ENCODE assay signal across 1 cellular context in genomic region chr6:131135244-131136020, GRCh38.
TF ChIP-seq lines count a peak whose summit lies in the region.

Gene AKAP7 (plus strand): TSS chr6:131135467. CDS start chr6:131135764, 297 bp downstream.

TF ChIP-seq in HepG2, 621 proteins besides CTCF, POLR2A, EP300 and RAD21 (continued from another document and continues in another):
- peak; percentile 79 for TF ChIP-seq ZNF770 (CRISPR knock-in tag; IDR thresholded peaks at IDR 0.05)
- TF ChIP-seq ZFP62 (CRISPR knock-in tag; IDR thresholded peaks at IDR 0.05), result no peak
- peak; percentile 7; the same call in 1 of the 2 replicates for TF ChIP-seq KDM3A (CRISPR knock-in tag; IDR thresholded peaks at IDR 0.05; ENCODE audit: low read depth)
- TF ChIP-seq ZBTB43 (CRISPR knock-in tag; conservative IDR thresholded peaks at IDR 0.05), result no peak; the same call in 1 of the 2 replicates
- TF ChIP-seq SMAD9 (CRISPR knock-in tag; IDR thresholded peaks at IDR 0.05), result no peak
- no peak for TF ChIP-seq CBX2 (IDR thresholded peaks at IDR 0.05; ENCODE audit: low read depth, low read length)
- no peak for TF ChIP-seq CBX2 (CRISPR knock-in tag; IDR thresholded peaks at IDR 0.05; ENCODE audit: low read depth)
- TF ChIP-seq TIGD3 (CRISPR knock-in tag; IDR thresholded peaks at IDR 0.05; ENCODE audit: borderline replicate concordance), result no peak
- TF ChIP-seq ZBTB39 (CRISPR knock-in tag; IDR thresholded peaks at IDR 0.05), result no peak
- TF ChIP-seq ZFP82 (CRISPR knock-in tag; IDR thresholded peaks at IDR 0.05; ENCODE audit: borderline replicate concordance), result no peak
- TF ChIP-seq IRX3 (CRISPR knock-in tag; IDR thresholded peaks at IDR 0.05; ENCODE audit: borderline replicate concordance, low read depth), result 0 out of 2 replicates have a peak, but pooled peaks have one; percentile 68
- no peak for TF ChIP-seq ATF7 (IDR thresholded peaks at IDR 0.05)
- TF ChIP-seq ATF7 (CRISPR knock-in tag; IDR thresholded peaks at IDR 0.05), result no peak
- TF ChIP-seq MYPOP (CRISPR knock-in tag; IDR thresholded peaks at IDR 0.05), result peak; percentile 69
- TF ChIP-seq ZNF232 (CRISPR knock-in tag; IDR thresholded peaks at IDR 0.05; ENCODE audit: borderline replicate concordance), result peak; percentile 56; the same call in 1 of the 2 replicates
- TF ChIP-seq PPARG (CRISPR knock-in tag; conservative IDR thresholded peaks at IDR 0.05), result 0 out of 2 replicates have a peak, but pooled peaks have one; percentile 25
- TF ChIP-seq STAT6 (CRISPR knock-in tag; IDR thresholded peaks at IDR 0.05; ENCODE audit: borderline replicate concordance), result no peak
- no peak for TF ChIP-seq TFE3 (CRISPR knock-in tag; IDR thresholded peaks at IDR 0.05)
- TF ChIP-seq ZNF512 (CRISPR knock-in tag; IDR thresholded peaks at IDR 0.05), result 0 out of 2 replicates have a peak, but pooled peaks have one; percentile 20
- no peak for TF ChIP-seq ZFP36 (IDR thresholded peaks at IDR 0.05; ENCODE audit: borderline replicate concordance, low read depth, low read length, partially characterized antibody)
- TF ChIP-seq GPBP1L1 (CRISPR knock-in tag; IDR thresholded peaks at IDR 0.05), result no peak
- 0 out of 2 replicates have a peak, but pooled peaks have one; percentile 47 for TF ChIP-seq ZNF879 (CRISPR knock-in tag; IDR thresholded peaks at IDR 0.05)
- peak; percentile 45; the same call in 1 of the 2 replicates for TF ChIP-seq PHF21A (CRISPR knock-in tag; IDR thresholded peaks at IDR 0.05)
- TF ChIP-seq TGIF2 (CRISPR knock-in tag; IDR thresholded peaks at IDR 0.05), result no peak; the same call in 1 of the 2 replicates
- peak; percentile 67 for TF ChIP-seq ZNF788 (CRISPR knock-in tag; IDR thresholded peaks at IDR 0.05; ENCODE audit: borderline replicate concordance)
- peak; percentile 46; the same call in 1 of the 2 replicates for TF ChIP-seq HMGXB3 (CRISPR knock-in tag; IDR thresholded peaks at IDR 0.05; ENCODE audit: borderline replicate concordance)
- peak; percentile 78 for TF ChIP-seq ZBTB2 (CRISPR knock-in tag; IDR thresholded peaks at IDR 0.05; ENCODE audit: low read depth)
- peak; percentile 33 for TF ChIP-seq BCL6 (CRISPR knock-in tag; IDR thresholded peaks at IDR 0.05)
- TF ChIP-seq CENPBD1 (CRISPR knock-in tag; IDR thresholded peaks at IDR 0.05; ENCODE audit: borderline replicate concordance, low read depth), result no peak
- peak; percentile 57; the same call in 1 of the 2 replicates for TF ChIP-seq ZNF580 (CRISPR knock-in tag; IDR thresholded peaks at IDR 0.05; ENCODE audit: borderline replicate concordance, low read depth)
- TF ChIP-seq ZNF264 (CRISPR knock-in tag; IDR thresholded peaks at IDR 0.05), result peak; percentile 51; the same call in 1 of the 2 replicates
